In the genomic region with DNA sequence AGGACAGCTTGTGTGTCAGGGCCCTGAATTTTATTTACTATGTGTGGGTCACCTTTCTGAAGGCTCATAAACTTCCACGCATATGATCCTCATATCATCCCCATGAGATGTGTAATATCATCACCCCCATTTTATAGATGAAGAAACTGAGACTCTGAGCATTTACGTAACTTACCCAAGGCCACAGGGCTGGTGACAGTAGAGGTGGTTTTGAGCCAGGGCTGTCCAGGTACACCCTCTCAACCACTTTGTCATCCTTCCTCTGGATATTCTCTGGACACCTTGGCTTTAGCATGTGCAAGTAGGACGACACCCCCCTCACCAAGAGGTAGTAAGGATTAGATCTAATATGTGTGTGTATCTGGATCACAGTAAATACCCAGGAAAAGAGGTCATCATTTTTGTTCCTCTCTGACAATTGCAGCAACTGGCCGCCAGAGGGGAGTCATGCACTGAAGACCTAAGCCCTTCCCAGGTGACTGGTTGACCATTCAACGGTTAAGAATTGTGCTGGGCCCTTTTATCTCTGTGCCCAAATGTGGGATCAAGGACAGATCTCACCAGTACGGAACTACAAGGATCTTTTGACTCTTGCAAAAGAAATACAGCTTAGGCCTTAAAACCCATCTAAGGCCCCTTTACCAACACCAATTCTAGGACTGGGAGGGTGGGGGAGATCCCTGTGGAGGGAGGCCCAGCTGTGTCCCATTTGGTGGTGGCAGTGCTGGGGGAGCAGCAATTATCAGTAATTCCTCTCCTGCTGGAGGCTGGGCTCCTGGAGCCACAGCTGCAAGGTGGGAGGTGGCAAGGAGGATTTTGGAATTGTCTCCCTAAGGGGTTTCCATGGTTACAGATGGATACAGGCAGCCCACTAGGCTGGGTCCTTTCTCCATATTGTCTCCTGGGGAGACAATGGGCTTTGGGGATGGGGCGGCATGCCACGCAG, we compare ENCODE assay signal across 2 cellular contexts.
TF ChIP-seq lines count a peak whose summit lies in the region.

No MANE protein-coding gene starts in this region.

TF ChIP-seq in GM12891, 5 proteins besides CTCF, POLR2A, EP300 and RAD21 (continued from another document):
- no peak for TF ChIP-seq PAX5 (IDR thresholded peaks at IDR 0.05; ENCODE audit: insufficient read depth, low read length, severe bottlenecking)

TF ChIP-seq in K562, 482 proteins besides CTCF, POLR2A, EP300 and RAD21 (continued from another document and continues in another):
- TF ChIP-seq CBX3 (IDR thresholded peaks at IDR 0.05; ENCODE audit: borderline replicate concordance in 1 of 2, low read length in 2 of 2) (0 out of 3 replicates have a peak, but pooled peaks of 1 of the 2 experiments have one; percentile 31), NFIX (CRISPR knock-in tag; IDR thresholded peaks at IDR 0.05; ENCODE audit: low read depth) (no peak), RCOR1 (IDR thresholded peaks at IDR 0.05; ENCODE audit: borderline replicate concordance in 1 of 2, low read depth in 2 of 2, low read length in 2 of 2) (peak; percentile 9 to 12; a peak in 1 of 4 replicates), NCOR1 (IDR thresholded peaks at IDR 0.05) (no peak), MNT (conservative IDR thresholded peaks at IDR 0.05) (0 out of 4 replicates have a peak, but pooled peaks of 1 of the 2 experiments have one; percentile 23), ZNF592 (IDR thresholded peaks at IDR 0.05) (peak; percentile 78), ESRRA (IDR thresholded peaks at IDR 0.05; ENCODE audit: borderline replicate concordance, low read depth) (peak; percentile 30; the same call in 1 of the 2 replicates), ZNF609 (CRISPR knock-in tag; IDR thresholded peaks at IDR 0.05; ENCODE audit: borderline replicate concordance) (no peak), ZNF124 (CRISPR knock-in tag; IDR thresholded peaks at IDR 0.05) (no peak), GABPB1 (CRISPR knock-in tag; IDR thresholded peaks at IDR 0.05) (peak; percentile 7; the same call in 1 of the 2 replicates), CTBP1 (IDR thresholded peaks at IDR 0.05; ENCODE audit: borderline replicate concordance) (peak; percentile 56; the same call in 1 of the 2 replicates), KLF16 (IDR thresholded peaks at IDR 0.05) (peak; percentile 54; the same call in 1 of the 2 replicates), ZNF280A (IDR thresholded peaks at IDR 0.05; ENCODE audit: low read depth, partially characterized antibody) (no peak), HNRNPK (IDR thresholded peaks at IDR 0.05; ENCODE audit: low read depth, low read length, poor library complexity, severe bottlenecking) (no peak), NCOA2 (IDR thresholded peaks at IDR 0.05; ENCODE audit: partially characterized antibody in 2 of 2) (no peak), CREBBP (IDR thresholded peaks at IDR 0.05; ENCODE audit: low read depth, low read length) (no peak), CREM (IDR thresholded peaks at IDR 0.05; ENCODE audit: low read depth) (0 out of 2 replicates have a peak, but pooled peaks have one; percentile 14), ZNF408 (CRISPR knock-in tag; IDR thresholded peaks at IDR 0.05; ENCODE audit: low read depth) (no peak), ZNF232 (CRISPR knock-in tag; IDR thresholded peaks at IDR 0.05) (no peak), ZNF76 (CRISPR knock-in tag; IDR thresholded peaks at IDR 0.05; ENCODE audit: borderline replicate concordance) (no peak), SIN3B (IDR thresholded peaks at IDR 0.05; ENCODE audit: low read depth) (peak; percentile 49; the same call in 1 of the 2 replicates), RB1 (IDR thresholded peaks at IDR 0.05; ENCODE audit: low read depth) (peak; percentile 56; the same call in 1 of the 2 replicates), JUNB (CRISPR knock-in tag; conservative IDR thresholded peaks at IDR 0.05) (no peak), SMARCA5 (IDR thresholded peaks at IDR 0.05) (no peak), ZNF384 (IDR thresholded peaks at IDR 0.05; ENCODE audit: low read depth, low read length) (peak; percentile 57; the same call in 1 of the 2 replicates), E2F6 (IDR thresholded peaks at IDR 0.05; ENCODE audit: borderline replicate concordance in 1 of 2, extremely low read depth in 1 of 2, insufficient read depth in 1 of 2, insufficient read length in 1 of 2, low read depth in 1 of 2, low read length in 1 of 2, poor library complexity in 1 of 2, severe bottlenecking in 1 of 2) (no peak)
- TF ChIP-seq, protein P1, sequence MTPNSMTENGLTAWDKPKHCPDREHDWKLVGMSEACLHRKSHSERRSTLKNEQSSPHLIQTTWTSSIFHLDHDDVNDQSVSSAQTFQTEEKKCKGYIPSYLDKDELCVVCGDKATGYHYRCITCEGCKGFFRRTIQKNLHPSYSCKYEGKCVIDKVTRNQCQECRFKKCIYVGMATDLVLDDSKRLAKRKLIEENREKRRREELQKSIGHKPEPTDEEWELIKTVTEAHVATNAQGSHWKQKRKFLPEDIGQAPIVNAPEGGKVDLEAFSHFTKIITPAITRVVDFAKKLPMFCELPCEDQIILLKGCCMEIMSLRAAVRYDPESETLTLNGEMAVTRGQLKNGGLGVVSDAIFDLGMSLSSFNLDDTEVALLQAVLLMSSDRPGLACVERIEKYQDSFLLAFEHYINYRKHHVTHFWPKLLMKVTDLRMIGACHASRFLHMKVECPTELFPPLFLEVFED (CRISPR knock-in tag; conservative IDR thresholded peaks at IDR 0.05), result no peak
- TF ChIP-seq, protein P2, sequence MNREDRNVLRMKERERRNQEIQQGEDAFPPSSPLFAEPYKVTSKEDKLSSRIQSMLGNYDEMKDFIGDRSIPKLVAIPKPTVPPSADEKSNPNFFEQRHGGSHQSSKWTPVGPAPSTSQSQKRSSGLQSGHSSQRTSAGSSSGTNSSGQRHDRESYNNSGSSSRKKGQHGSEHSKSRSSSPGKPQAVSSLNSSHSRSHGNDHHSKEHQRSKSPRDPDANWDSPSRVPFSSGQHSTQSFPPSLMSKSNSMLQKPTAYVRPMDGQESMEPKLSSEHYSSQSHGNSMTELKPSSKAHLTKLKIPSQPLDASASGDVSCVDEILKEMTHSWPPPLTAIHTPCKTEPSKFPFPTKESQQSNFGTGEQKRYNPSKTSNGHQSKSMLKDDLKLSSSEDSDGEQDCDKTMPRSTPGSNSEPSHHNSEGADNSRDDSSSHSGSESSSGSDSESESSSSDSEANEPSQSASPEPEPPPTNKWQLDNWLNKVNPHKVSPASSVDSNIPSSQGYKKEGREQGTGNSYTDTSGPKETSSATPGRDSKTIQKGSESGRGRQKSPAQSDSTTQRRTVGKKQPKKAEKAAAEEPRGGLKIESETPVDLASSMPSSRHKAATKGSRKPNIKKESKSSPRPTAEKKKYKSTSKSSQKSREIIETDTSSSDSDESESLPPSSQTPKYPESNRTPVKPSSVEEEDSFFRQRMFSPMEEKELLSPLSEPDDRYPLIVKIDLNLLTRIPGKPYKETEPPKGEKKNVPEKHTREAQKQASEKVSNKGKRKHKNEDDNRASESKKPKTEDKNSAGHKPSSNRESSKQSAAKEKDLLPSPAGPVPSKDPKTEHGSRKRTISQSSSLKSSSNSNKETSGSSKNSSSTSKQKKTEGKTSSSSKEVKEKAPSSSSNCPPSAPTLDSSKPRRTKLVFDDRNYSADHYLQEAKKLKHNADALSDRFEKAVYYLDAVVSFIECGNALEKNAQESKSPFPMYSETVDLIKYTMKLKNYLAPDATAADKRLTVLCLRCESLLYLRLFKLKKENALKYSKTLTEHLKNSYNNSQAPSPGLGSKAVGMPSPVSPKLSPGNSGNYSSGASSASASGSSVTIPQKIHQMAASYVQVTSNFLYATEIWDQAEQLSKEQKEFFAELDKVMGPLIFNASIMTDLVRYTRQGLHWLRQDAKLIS (CRISPR knock-in tag; IDR thresholded peaks at IDR 0.05), result no peak
- TF ChIP-seq, protein P3, sequence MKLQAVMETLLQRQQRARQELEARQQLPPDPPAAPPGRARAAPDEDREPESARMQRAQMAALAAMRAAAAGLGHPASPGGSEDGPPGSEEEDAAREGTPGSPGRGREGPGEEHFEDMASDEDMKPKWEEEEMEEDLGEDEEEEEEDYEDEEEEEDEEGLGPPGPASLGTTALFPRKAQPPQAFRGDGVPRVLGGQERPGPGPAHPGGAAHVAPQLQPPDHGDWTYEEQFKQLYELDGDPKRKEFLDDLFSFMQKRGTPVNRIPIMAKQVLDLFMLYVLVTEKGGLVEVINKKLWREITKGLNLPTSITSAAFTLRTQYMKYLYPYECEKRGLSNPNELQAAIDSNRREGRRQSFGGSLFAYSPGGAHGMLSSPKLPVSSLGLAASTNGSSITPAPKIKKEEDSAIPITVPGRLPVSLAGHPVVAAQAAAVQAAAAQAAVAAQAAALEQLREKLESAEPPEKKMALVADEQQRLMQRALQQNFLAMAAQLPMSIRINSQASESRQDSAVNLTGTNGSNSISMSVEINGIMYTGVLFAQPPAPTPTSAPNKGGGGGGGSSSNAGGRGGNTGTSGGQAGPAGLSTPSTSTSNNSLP (IDR thresholded peaks at IDR 0.05; ENCODE audit: borderline replicate concordance, low read depth, low read length), result peak; percentile 60; the same call in 1 of the 2 replicates
